ENCODE assay signal across 28 cellular contexts in the genomic region with DNA sequence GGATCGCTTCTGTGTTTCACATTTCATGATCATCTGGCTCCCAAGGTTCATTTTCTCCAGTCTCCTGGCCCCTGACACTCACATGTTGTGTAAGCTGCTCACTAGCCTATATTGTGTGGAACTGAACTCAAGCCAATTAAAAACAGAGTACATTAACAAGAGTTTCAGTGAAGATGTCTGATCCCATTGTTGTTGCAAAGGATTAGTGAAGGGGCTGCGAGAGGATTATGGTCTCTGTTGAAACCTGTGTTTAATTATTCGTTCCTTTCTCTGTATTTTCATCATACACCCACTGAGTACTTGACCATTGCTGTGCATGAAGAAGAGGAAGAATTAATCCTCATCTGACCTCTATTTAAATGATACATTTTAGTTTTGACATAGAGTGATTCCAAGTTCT. TPM values are rescaled to one million over a fixed set of nuclear protein-coding genes. Genes with fewer than 3 reads are reported as not detected.
DNase-seq lines count a peak whose midpoint lies in the region; ATAC-seq, FAIRE-seq and TF ChIP-seq lines count a peak whose summit lies in the region.
"Had no signal": no experiment of that assay in that cellular context is flagged by ENCODE, and none has a peak within 500 bp of the region (broad histone marks: within the 10 kb centered on the region; RNA-seq: fewer than 3 reads in every experiment).

No MANE protein-coding gene starts in this region.

- ATAC-seq in HG03442 (IDR thresholded peaks at IDR 0.05; ENCODE audit: unreplicated experiment) (no peak), GM21526 (IDR thresholded peaks at IDR 0.05; ENCODE audit: low FRiP score, unreplicated experiment) (no peak)
- ATAC-seq: A549, GM12878, K562, SK-N-SH treated with all-trans-retinoic acid at 6 μM for 48 hours had no signal

- no peak for DNase-seq in GM19239 (ENCODE audit: insufficient read length, low spot score)
- peak; percentile 42 for DNase-seq in NCI-H524 treated with DMSO at 0.1 percent for 48 hours (lab: John Stamatoyannopoulos, UW)
- DNase-seq in WERI-Rb-1: peak; percentile 54
- no peak for DNase-seq in right atrium auricular region (ENCODE audit: low spot score)
- no peak for DNase-seq in activated CD8-positive, alpha-beta memory T cell treated with anti-CD3 and anti-CD28 coated beads for 24 hours
- DNase-seq: AML-193; CD4-positive, alpha-beta memory T cell; COR-L47; DMS 273 treated with DMSO at 0.1 percent for 48 hours; DMS79; EL; GDM1; MG63; NCI-H1105 treated with DMSO at 0.1 percent for 48 hours; NCI-H146; NCI-H1930; NCI-H2107; NCI-H526 had no signal

- no peak for TF ChIP-seq CTCF in WERI-Rb-1 (IDR thresholded peaks at IDR 0.05; ENCODE audit: low read depth, low read length)
- TF ChIP-seq CTCF in right atrium auricular region (IDR thresholded peaks at IDR 0.05): no peak

- H3K36me3 ChIP-seq in WERI-Rb-1 (no peaks in the 10 kb centered on the region), right atrium auricular region (no peaks in the 10 kb centered on the region)
- H3K36me3 ChIP-seq: MG63 had no signal

- peak; percentile 57 for FAIRE-seq in GM19239 (lab: Jason Lieb, UNC)
- FAIRE-seq: GM12878, H54, HTR-8/SVneo, K562, RCC 7860 had no signal

- H3K4me3 ChIP-seq in WERI-Rb-1 (ENCODE audit: low read depth, low read length) (peak overlapping the region; percentile 22), right atrium auricular region (no peak overlapping the region)
- H3K4me3 ChIP-seq: A549; BLaER1 treated with 17β-estradiol and CSF1 and Interleukin-3, amounts not matched to agents 10 nM and 100 nM; GM12878; K562; MG63 had no signal

- H3K27me3 ChIP-seq in WERI-Rb-1 (ENCODE audit: insufficient read depth, low read depth, severe bottlenecking) (no peaks in the 10 kb centered on the region), right atrium auricular region (no peaks in the 10 kb centered on the region)
- H3K27me3 ChIP-seq: BLaER1 treated with 17β-estradiol and CSF1 and Interleukin-3, amounts not matched to agents 10 nM and 100 nM; MG63 had no signal

- H3K27ac ChIP-seq in WERI-Rb-1 (peak overlapping the region; percentile 74), right atrium auricular region (no peak overlapping the region)
- H3K27ac ChIP-seq: A549; BLaER1 treated with 17β-estradiol and CSF1 and Interleukin-3, amounts not matched to agents 10 nM and 100 nM had no signal

- H3K4me1 ChIP-seq in right atrium auricular region: no peaks in the 10 kb centered on the region
- H3K4me1 ChIP-seq: A549 had no signal

- H3K9me3 ChIP-seq in WERI-Rb-1 (ENCODE audit: severe bottlenecking): peaks cover 3% of the 10 kb centered on the region
- H3K9me3 ChIP-seq in right atrium auricular region: no peaks in the 10 kb centered on the region
- H3K9me3 ChIP-seq: A549, MG63 had no signal

RNA-seq across cellular contexts. Expression of gene AFF2, which starts 54.7 kb away (rescaled TPM):
- total RNA-seq in right atrium auricular region: 1 to 10 TPM in 1 of 2 donors, under 1 TPM in 1; 0.89 to 3.2 TPM
- total RNA-seq: GM12878 had no signal

Comparison
In these comparisons a context has a peak if more than half of its experiments do, and no peak if none do; other contexts are left out.
1. DNase-seq: peak in NCI-H524 treated with DMSO at 0.1 percent for 48 hours (single experiment) and WERI-Rb-1 (single experiment); none in GM19239 (single experiment), right atrium auricular region (single experiment) and activated CD8-positive, alpha-beta memory T cell treated with anti-CD3 and anti-CD28 coated beads for 24 hours (single experiment).